ENCODE assay signal across 8 cellular contexts in the genomic region with DNA sequence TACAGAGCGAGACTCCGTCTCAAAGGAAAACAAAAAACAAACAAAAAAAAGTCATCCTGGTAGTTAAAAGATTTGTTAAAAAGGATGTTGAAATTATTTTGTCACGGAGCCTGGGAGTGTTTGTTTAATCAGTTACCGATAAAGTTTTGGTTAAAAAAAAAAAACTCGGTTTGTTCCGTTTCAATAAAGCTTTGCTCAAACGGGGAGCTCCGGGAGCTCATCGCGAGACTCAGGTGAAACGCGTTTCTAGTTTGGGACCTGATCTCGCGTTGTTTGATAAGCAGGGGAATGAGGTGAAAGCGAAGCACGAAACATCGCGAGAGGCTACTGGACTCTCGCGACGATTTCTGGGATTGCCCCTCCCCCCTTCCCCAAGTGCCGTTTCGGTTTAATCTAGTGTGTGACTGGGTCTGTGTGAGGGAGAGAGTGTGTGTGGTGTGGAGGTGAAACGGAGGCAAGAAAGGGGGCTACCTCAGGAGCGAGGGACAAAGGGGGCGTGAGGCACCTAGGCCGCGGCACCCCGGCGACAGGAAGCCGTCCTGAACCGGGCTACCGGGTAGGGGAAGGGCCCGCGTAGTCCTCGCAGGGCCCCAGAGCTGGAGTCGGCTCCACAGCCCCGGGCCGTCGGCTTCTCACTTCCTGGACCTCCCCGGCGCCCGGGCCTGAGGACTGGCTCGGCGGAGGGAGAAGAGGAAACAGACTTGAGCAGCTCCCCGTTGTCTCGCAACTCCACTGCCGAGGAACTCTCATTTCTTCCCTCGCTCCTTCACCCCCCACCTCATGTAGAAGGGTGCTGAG. TPM values are rescaled to one million over a fixed set of nuclear protein-coding genes. Genes with fewer than 3 reads are reported as not detected.
A peak's percentile ranks its signal among the peaks of the same experiment; 100 is the strongest.
DNase-seq lines count a peak whose midpoint lies in the region; ATAC-seq and TF ChIP-seq lines count a peak whose summit lies in the region.

A gene (plus strand): TSS at position 374 of the 798 bp plus-strand sequence. CDS start 586 bp downstream, outside the sequence.

- no peak for TF ChIP-seq CTCF in AG09309 (IDR thresholded peaks at IDR 0.05; ENCODE audit: control insufficient read depth, insufficient read depth, low read depth, low read length, missing control alignments)

- peak; percentile 76 for ATAC-seq in GM19025 (IDR thresholded peaks at IDR 0.05; ENCODE audit: low read depth, unreplicated experiment)
- peak; percentile 84 for ATAC-seq in HG03354 (IDR thresholded peaks at IDR 0.05; ENCODE audit: poor library complexity, severe bottlenecking, unreplicated experiment)

- peak within 1 kb of the TSS; percentile 92 for H3K4me3 ChIP-seq in AG09309 (ENCODE audit: control insufficient read depth, low read depth, low read length)

- peak; percentile 97 for DNase-seq in AG09309 (ENCODE audit: low read depth)
- peak; percentile 100 for DNase-seq in NCI-H460 (ENCODE audit: extremely low read depth, low read depth)
- DNase-seq in activated CD4-positive, CD25-positive, alpha-beta regulatory T cell treated with anti-CD3 and anti-CD28 coated beads, Interleukin-2, amount 50 U/mL, for 72 hours, result peak; percentile 90
- DNase-seq in cerebellar nuclear complex (lab: John Stamatoyannopoulos, UW), result peak; percentile 92
- peak; percentile 99 for DNase-seq in islet precursor cell
- DNase-seq in stimulated activated CD4-positive, alpha-beta T cell treated with anti-CD3 and anti-CD28 coated beads, Interleukin-12 subunit alpha, Interleukin-12 subunit beta, amount 100 ng/mL, for 48 hours (ENCODE audit: low read depth in 2 of 3, low spot score in 1 of 3), result peak; percentile 88 to 98 (median 94)

RNA-seq across cellular contexts. Expression of the gene that starts here (rescaled TPM):
- total RNA-seq in NCI-H460 (2014; rRNA removed; shearing (Covaris generic)), result 35.4 and 42.4 TPM in 2 replicates
- 31.7 and 37.9 TPM in 2 replicates for polyA plus RNA-seq in NCI-H460 (2014; cell fraction: nucleus; rRNA removed)

Comparison
In these comparisons a context has a peak if more than half of its experiments do, and no peak if none do; other contexts are left out.
1. Peak in every context shown above with its lines: DNase-seq, ATAC-seq and H3K4me3 ChIP-seq.